ENCODE assay signal across 19 cellular contexts in the genomic region with DNA sequence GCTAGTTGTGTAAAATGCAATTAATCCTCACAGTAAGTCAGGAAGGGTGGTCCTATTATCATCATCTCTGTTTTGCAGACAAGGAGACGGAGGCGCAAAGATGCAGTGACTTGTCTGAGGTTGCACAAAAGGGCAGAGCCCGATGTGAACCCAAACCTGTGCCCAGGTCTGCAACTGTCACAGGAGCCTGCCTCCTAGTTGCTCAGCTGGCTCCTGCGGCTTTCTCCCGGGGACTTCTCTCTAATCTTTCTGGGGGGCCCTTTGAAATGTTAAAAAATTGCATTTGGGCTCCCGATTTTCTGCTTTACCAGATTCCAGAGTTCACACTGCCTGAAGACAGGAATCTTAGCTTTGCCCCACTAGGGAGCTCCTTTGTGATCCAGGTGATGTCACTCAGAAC. TPM values are rescaled to one million over a fixed set of nuclear protein-coding genes. Genes with fewer than 3 reads are reported as not detected.
DNase-seq lines count a peak whose midpoint lies in the region; ATAC-seq, FAIRE-seq and TF ChIP-seq lines count a peak whose summit lies in the region.
"Had no signal": no experiment of that assay in that cellular context is flagged by ENCODE, and none has a peak within 500 bp of the region (broad histone marks: within the 10 kb centered on the region; RNA-seq: fewer than 3 reads in every experiment).

No MANE protein-coding gene starts in this region.

- no peak overlapping the region for H3K23ac ChIP-seq in H1 (ENCODE audit: insufficient read length)

- intact Hi-C loops in aorta (cut with DNase I): no loop called here

- H4K5ac ChIP-seq in H1 (ENCODE audit: insufficient read length, low read depth, low read length): no peak overlapping the region

- H3K4me3 ChIP-seq in OCI-LY1 (ENCODE audit: low read depth, low read length, poor library complexity, severe bottlenecking) (no peak overlapping the region), H1 (ENCODE audit: extremely low read depth in 1 of 4, insufficient read depth in 2 of 4, low read depth in 3 of 4, low read length in 4 of 4) (peak overlapping the region in 1 of 4 experiments; percentile 55; a peak in 1 of 8 replicates), aorta (ENCODE audit: low read length in 2 of 2) (no peak overlapping the region)
- H3K4me3 ChIP-seq: A549 had no signal

- H3K56ac ChIP-seq in H1 (replicated peaks; ENCODE audit: insufficient read length, low read depth, low read length): no peak overlapping the region

- H2AFZ ChIP-seq in OCI-LY1 (ENCODE audit: low read length) (no peak overlapping the region), H1 (ENCODE audit: low read length) (no peak overlapping the region)

- H3K27ac Mint-ChIP-seq in stimulated activated memory B cell treated with anti-CD40 and anti-IgM and Interleukin-4, amounts not matched to agents 10 μg/mL and 1 μg/mL and 100 μg/mL, for 72 hours: peak overlapping the region; percentile 91

- ATAC-seq in stimulated activated memory B cell treated with anti-CD40 and anti-IgM and Interleukin-4, amounts not matched to agents 10 μg/mL and 1 μg/mL and 100 μg/mL, for 72 hours: no peak
- ATAC-seq in aorta (ENCODE audit: low FRiP score) (no peak), foreskin keratinocyte (no peak)
- ATAC-seq: A549, Right ventricle myocardium inferior had no signal

- H4K20me1 ChIP-seq in OCI-LY1 (ENCODE audit: insufficient read depth, low read length) (no peaks in the 10 kb centered on the region), H1 (replicated peaks in 1 of 2; ENCODE audit: control insufficient read depth in 1 of 2, insufficient read depth in 2 of 2, low read length in 2 of 2) (no peaks in the 10 kb centered on the region)

- peaks cover 87% of the 10 kb centered on the region for H3K4me1 Mint-ChIP-seq in stimulated activated memory B cell treated with anti-CD40 and anti-IgM and Interleukin-4, amounts not matched to agents 10 μg/mL and 1 μg/mL and 100 μg/mL, for 72 hours

- H3K4me2 ChIP-seq in OCI-LY1 (ENCODE audit: low read length) (no peak overlapping the region), H1 (ENCODE audit: insufficient read depth in 1 of 2, low read depth in 2 of 2, low read length in 2 of 2) (peak overlapping the region; percentile 67 to 68; a peak in 3 of 4 replicates)
- H3K4me2 ChIP-seq: A549 had no signal

- no peak overlapping the region for H4K8ac ChIP-seq in H1 (ENCODE audit: extremely low read depth, insufficient read depth, low read length)

- TF ChIP-seq EP300 in H1 (IDR thresholded peaks at IDR 0.05; ENCODE audit: borderline replicate concordance in 1 of 2, low read depth in 2 of 2, low read length in 2 of 2): no peak

- H3K4ac ChIP-seq in H1 (replicated peaks; ENCODE audit: insufficient read length, low read depth, low read length): no peak overlapping the region

- POLR2A ChIA-PET in H1 (lab: Charles Lee; ENCODE audit: partially characterized antibody): interaction anchor here (0.7 to 1.1 kb wide), 4 partner anchors 70 to 248 kb away, joined by 3 to 4 read pairs (median 3); a partner anchor contains a TSS

- H3K9ac ChIP-seq in OCI-LY1 (ENCODE audit: low read length): no peak overlapping the region
- no peak overlapping the region for H3K9ac ChIP-seq in H1 (replicated peaks in 1 of 4; ENCODE audit: extremely low read depth in 1 of 4, low read depth in 3 of 4, low read length in 3 of 4)

- CTCF ChIA-PET in H1 (lab: Charles Lee; ENCODE audit: partially characterized antibody): interaction anchor here (0.6 to 1.3 kb wide), 5 partner anchors 13 to 134 kb away, joined by 3 to 4 read pairs (median 3); no protein-coding TSS in a partner anchor

- TF ChIP-seq POLR2A in GM12892 (IDR thresholded peaks at IDR 0.05; ENCODE audit: low read depth, low read length) (no peak), H1 (IDR thresholded peaks at IDR 0.05; ENCODE audit: control extremely low read depth in 1 of 2, low read depth in 2 of 2, low read length in 2 of 2) (no peak)

- H3K79me2 ChIP-seq in OCI-LY1 (ENCODE audit: insufficient read depth, low read length) (0 out of 2 replicates have a peak, but pooled peaks cover 6% of the 10 kb centered on the region), H1 (ENCODE audit: control insufficient read depth in 1 of 2, insufficient read depth in 2 of 2, low read length in 2 of 2) (no peaks in the 10 kb centered on the region)

- no peaks in the 10 kb centered on the region for H3K9me3 ChIP-seq in OCI-LY1 (ENCODE audit: low read length)
- no peaks in the 10 kb centered on the region for H3K9me3 ChIP-seq in H1 (ENCODE audit: insufficient read depth in 2 of 2, low read depth in 1 of 2, low read length in 1 of 2)
- H3K9me3 ChIP-seq in aorta (ENCODE audit: control insufficient read depth, low read length): no peaks in the 10 kb centered on the region
- H3K9me3 ChIP-seq: A549, Peyer's patch had no signal

- no peak overlapping the region for H4K91ac ChIP-seq in H1 (replicated peaks; ENCODE audit: insufficient read length, low read length)

- no peak overlapping the region for H2AK5ac ChIP-seq in H1 (ENCODE audit: low read depth, low read length)

- FAIRE-seq in GM12892 (lab: Jason Lieb, UNC) (peak; percentile 62), H1 (lab: Jason Lieb, UNC) (no peak)
- FAIRE-seq: A549 had no signal

- 43% methylated on average over 6 of the region's 6 CpGs; no CpG with 5 or more reads in 1 of the 2 experiments for WGBS in H1 (ENCODE audit: extremely low coverage in 1 of 2, insufficient coverage in 1 of 2, insufficient read length in 1 of 2, insufficient replicate concordance in 2 of 2, low coverage in 1 of 2, low lambda C conversion rate in 2 of 2, missing lambda C conversion rate in 1 of 2), 2 experiments
- 93 to 96% methylated on average over 6 of the region's 6 CpGs for WGBS in aorta, 2 donors

- no peak overlapping the region for H3K18ac ChIP-seq in H1 (ENCODE audit: extremely low read depth, low read length)

- H3K27me3 Mint-ChIP-seq in stimulated activated memory B cell treated with anti-CD40 and anti-IgM and Interleukin-4, amounts not matched to agents 10 μg/mL and 1 μg/mL and 100 μg/mL, for 72 hours: no peaks in the 10 kb centered on the region

- no peak for DNase-seq in GM12892 (ENCODE audit: insufficient read length)
- DNase-seq in H1 (ENCODE audit: low read depth in 1 of 2, low spot score in 2 of 2): no peak
- DNase-seq in C1 segment of cervical spinal cord (lab: John Stamatoyannopoulos, UW): no peak
- DNase-seq in aorta: no peak
- DNase-seq in foreskin keratinocyte: no peak
- DNase-seq: COR-L47, EL, KG1, NCI-H1048, NCI-H1436 treated with DMSO at 0.1 percent for 48 hours, NCI-H2227 treated with DMSO at 0.1 percent for 48 hours, NCI-H524, Peyer's patch had no signal

- no peak overlapping the region for H2BK12ac ChIP-seq in H1 (ENCODE audit: low read depth, low read length)

- H2BK20ac ChIP-seq in H1 (ENCODE audit: low read length): no peak overlapping the region

- peak overlapping the region; percentile 66 for H3K27ac ChIP-seq in OCI-LY1 (ENCODE audit: low read depth, low read length, poor library complexity, severe bottlenecking)
- no peak overlapping the region for H3K27ac ChIP-seq in H1 (ENCODE audit: low read depth, low read length)
- no peak overlapping the region for H3K27ac ChIP-seq in aorta (ENCODE audit: low read depth in 1 of 2, low read length in 2 of 2)
- no peak overlapping the region for H3K27ac ChIP-seq in foreskin keratinocyte
- H3K27ac ChIP-seq: A549, C4-2B had no signal

- no peak overlapping the region for H2BK5ac ChIP-seq in H1 (ENCODE audit: low read depth, low read length)

- H3K9me2 ChIP-seq in OCI-LY1 (ENCODE audit: low read depth, low read length): no peaks in the 10 kb centered on the region

- peaks cover 67% of the 10 kb centered on the region for H3K36me3 Mint-ChIP-seq in stimulated activated memory B cell treated with anti-CD40 and anti-IgM and Interleukin-4, amounts not matched to agents 10 μg/mL and 1 μg/mL and 100 μg/mL, for 72 hours

- H3K36me3 ChIP-seq in OCI-LY1 (ENCODE audit: insufficient read depth, low read length) (peaks cover 36% of the 10 kb centered on the region), H1 (ENCODE audit: control insufficient read depth in 2 of 4, insufficient read depth in 4 of 4, low read length in 3 of 4) (no peaks in the 10 kb centered on the region; a peak in 1 of 8 replicates), aorta (ENCODE audit: control insufficient read depth in 1 of 2, insufficient read depth in 2 of 2, low read length in 1 of 2) (no peaks in the 10 kb centered on the region)
- H3K36me3 ChIP-seq: Peyer's patch had no signal

- no peak overlapping the region for H3K4me3 Mint-ChIP-seq in stimulated activated memory B cell treated with anti-CD40 and anti-IgM and Interleukin-4, amounts not matched to agents 10 μg/mL and 1 μg/mL and 100 μg/mL, for 72 hours

- H2BK120ac ChIP-seq in H1 (replicated peaks; ENCODE audit: low read depth, low read length): no peak overlapping the region

- peaks cover 2% of the 10 kb centered on the region; the same call in 1 of the 2 replicates for H3K23me2 ChIP-seq in H1 (ENCODE audit: low read depth, low read length)

- no peaks in the 10 kb centered on the region for H3K27me3 ChIP-seq in OCI-LY1 (ENCODE audit: insufficient read depth, low read length)
- H3K27me3 ChIP-seq in H1 (replicated peaks in 1 of 4; ENCODE audit: control insufficient read depth in 3 of 4, extremely low read depth in 1 of 4, insufficient read depth in 3 of 4, low read length in 3 of 4): peaks cover 5 to 34% (median 27%) of the 10 kb centered on the region in 4 experiments
- H3K27me3 ChIP-seq in aorta (ENCODE audit: control insufficient read depth in 1 of 2, insufficient read depth in 2 of 2, low read length in 1 of 2): no peaks in the 10 kb centered on the region
- H3K27me3 ChIP-seq in foreskin keratinocyte: peaks cover 77% of the 10 kb centered on the region

- no peaks in the 10 kb centered on the region for H3K9me3 Mint-ChIP-seq in stimulated activated memory B cell treated with anti-CD40 and anti-IgM and Interleukin-4, amounts not matched to agents 10 μg/mL and 1 μg/mL and 100 μg/mL, for 72 hours

- no peak overlapping the region for H2BK15ac ChIP-seq in H1 (ENCODE audit: low read length)

- TF ChIP-seq CTCF in OCI-LY1 (IDR thresholded peaks at IDR 0.05; ENCODE audit: low read length): no peak
- no peak for TF ChIP-seq CTCF in H1 (IDR thresholded peaks at IDR 0.05; ENCODE audit: control extremely low read depth in 1 of 3, insufficient read depth in 1 of 3, low read depth in 1 of 3, low read length in 3 of 3)
- no peak for TF ChIP-seq CTCF in foreskin keratinocyte (conservative IDR thresholded peaks at IDR 0.05)

- no peak for TF ChIP-seq RAD21 in H1 (IDR thresholded peaks at IDR 0.05 in 1 of 2, conservative IDR thresholded peaks at IDR 0.05 in 1 of 2; ENCODE audit: low read depth in 2 of 2, low read length in 2 of 2)

- H3K4me1 ChIP-seq in OCI-LY1 (ENCODE audit: insufficient read depth, low read length, severe bottlenecking) (peaks cover 77% of the 10 kb centered on the region), H1 (replicated peaks in 1 of 4; ENCODE audit: control insufficient read depth in 3 of 4, insufficient read depth in 4 of 4, low read length in 3 of 4) (peaks cover 8 to 15% (median 9%) of the 10 kb centered on the region in 4 experiments), aorta (ENCODE audit: control insufficient read depth in 1 of 2, insufficient read depth in 2 of 2, low read length in 2 of 2) (no peaks in the 10 kb centered on the region), foreskin keratinocyte (peaks cover 3% of the 10 kb centered on the region)
- H3K4me1 ChIP-seq: A549 had no signal

- H3F3A ChIP-seq in OCI-LY1 (ENCODE audit: insufficient read depth, low read length): no peaks in the 10 kb centered on the region

- H3K14ac ChIP-seq in H1 (ENCODE audit: insufficient read length): no peak overlapping the region

- no peaks in the 10 kb centered on the region for H3K79me1 ChIP-seq in H1 (ENCODE audit: low read depth, low read length)

RNA-seq across cellular contexts. Expression of a gene that starts 9.4 kb away (rescaled TPM):
- polyA plus RNA-seq in GM12892 (2012; ENCODE audit: missing spikeins): 5.2 TPM
- not detected in 2 replicates for total RNA-seq in H1 (2021; fragmentation: NEBNext Ultra II Directional; extraction: Animal tissue kit (Norgen Biotek cat#: 25700))
- polyA plus RNA-seq in H1 (2011; rRNA removed): not detected in 2 replicates
- polyA plus RNA-seq in H1 (2011; cell fraction: cytosol; rRNA removed): not detected
- not detected for polyA plus RNA-seq in H1 (2011; cell fraction: nucleus; rRNA removed)
- polyA plus RNA-seq in H1 (2012, experiment 1 of 2): not detected in 4 replicates
- polyA plus RNA-seq in H1 (2012, experiment 2 of 2): not detected
- polyA plus RNA-seq in H1 (2013, experiment 1 of 2): not detected
- polyA plus RNA-seq in H1 (2013, experiment 2 of 2): not detected
- polyA minus RNA-seq in H1 (2011; rRNA and poly(A)+ RNA removed): not detected in 2 replicates
- polyA minus RNA-seq in H1 (2011; cell fraction: cytosol; rRNA and poly(A)+ RNA removed): not detected
- not detected for polyA minus RNA-seq in H1 (2011; cell fraction: nucleus; rRNA and poly(A)+ RNA removed)
- under 1 TPM; 0.06 to 0.15 TPM for total RNA-seq in aorta
- under 1 TPM; 0.08 to 0.13 TPM for polyA plus RNA-seq in aorta
- not detected in 2 replicates for total RNA-seq in foreskin keratinocyte
- polyA plus RNA-seq in foreskin keratinocyte: not detected in 2 replicates
- total RNA-seq: MCF 10A, Right ventricle myocardium inferior had no signal
- polyA plus RNA-seq: A549 had no signal

RNA-seq across cellular contexts. Expression of a gene that starts 35.7 kb away (rescaled TPM):
- polyA plus RNA-seq in GM12892 (2012; ENCODE audit: missing spikeins): 48.9 TPM
- total RNA-seq in H1 (2021; fragmentation: NEBNext Ultra II Directional; extraction: Animal tissue kit (Norgen Biotek cat#: 25700)): 6.4 and 7.1 TPM in 2 replicates
- polyA plus RNA-seq in H1 (2011; rRNA removed) (4.0 and 5.9 TPM in 2 replicates), aorta (10 to 100 TPM; 31.2 to 36.6 TPM), foreskin keratinocyte (7.5 and 8.7 TPM in 2 replicates)
- polyA plus RNA-seq in H1 (2011; cell fraction: cytosol; rRNA removed): 5.9 TPM
- polyA plus RNA-seq in H1 (2011; cell fraction: nucleus; rRNA removed): 3.7 TPM
- polyA plus RNA-seq in H1 (2012, experiment 1 of 2): 5.5 to 6.1 TPM (median 6.1 TPM) in 4 replicates
- 2.1 TPM for polyA plus RNA-seq in H1 (2012, experiment 2 of 2)
- polyA plus RNA-seq in H1 (2013, experiment 1 of 2): 8.6 TPM
- polyA plus RNA-seq in H1 (2013, experiment 2 of 2): 9.7 TPM
- 4.9 and 5.0 TPM in 2 replicates for polyA minus RNA-seq in H1 (2011; rRNA and poly(A)+ RNA removed)
- polyA minus RNA-seq in H1 (2011; cell fraction: cytosol; rRNA and poly(A)+ RNA removed): 2.5 TPM
- 3.3 TPM for polyA minus RNA-seq in H1 (2011; cell fraction: nucleus; rRNA and poly(A)+ RNA removed)
- total RNA-seq in aorta (10 to 100 TPM; 26.0 to 35.4 TPM), foreskin keratinocyte (9.2 and 11.1 TPM in 2 replicates)

RNA-seq across cellular contexts. Expression of a gene that starts 55.9 kb away (rescaled TPM):
- 112 TPM for polyA plus RNA-seq in GM12892 (2012; ENCODE audit: missing spikeins)
- total RNA-seq in H1 (2021; fragmentation: NEBNext Ultra II Directional; extraction: Animal tissue kit (Norgen Biotek cat#: 25700)): 139 and 147 TPM in 2 replicates
- polyA plus RNA-seq in H1 (2011; rRNA removed) (57.5 and 84.0 TPM in 2 replicates), aorta (100 to 1,000 TPM in 1 of 2 donors, 10 to 100 TPM in 1; 75.3 to 141 TPM), foreskin keratinocyte (29.3 and 35.7 TPM in 2 replicates)
- polyA plus RNA-seq in H1 (2011; cell fraction: cytosol; rRNA removed): 101 TPM
- 31.5 TPM for polyA plus RNA-seq in H1 (2011; cell fraction: nucleus; rRNA removed)
- polyA plus RNA-seq in H1 (2012, experiment 1 of 2): 65.3 to 149 TPM (median 106 TPM) in 4 replicates
- polyA plus RNA-seq in H1 (2012, experiment 2 of 2): 9.4 TPM
- polyA plus RNA-seq in H1 (2013, experiment 1 of 2): 110 TPM
- polyA plus RNA-seq in H1 (2013, experiment 2 of 2): 114 TPM
- polyA minus RNA-seq in H1 (2011; rRNA and poly(A)+ RNA removed): 51.1 and 57.6 TPM in 2 replicates
- 65.0 TPM for polyA minus RNA-seq in H1 (2011; cell fraction: cytosol; rRNA and poly(A)+ RNA removed)
- 36.4 TPM for polyA minus RNA-seq in H1 (2011; cell fraction: nucleus; rRNA and poly(A)+ RNA removed)
- total RNA-seq in aorta (10 to 100 TPM; 93.5 to 94.7 TPM), foreskin keratinocyte (60.9 and 68.8 TPM in 2 replicates)
